In genomic region chr19:11169896-11170678, GRCh38 we compare ENCODE assay signal across 15 cellular contexts. TPM values are rescaled to one million over a fixed set of nuclear protein-coding genes. Genes with fewer than 3 reads are reported as not detected.
DNase-seq lines count a peak whose midpoint lies in the region; ATAC-seq and TF ChIP-seq lines count a peak whose summit lies in the region.
"Had no signal": no experiment of that assay in that cellular context is flagged by ENCODE, and none has a peak within 500 bp of the region (broad histone marks: within the 10 kb centered on the region; RNA-seq: fewer than 3 reads in every experiment).

No MANE protein-coding gene starts in this region.

- H2BK20ac ChIP-seq in IMR-90 (ENCODE audit: low read depth, low read length) = peak overlapping the region; percentile 51; the same call in 1 of the 2 replicates

- ATAC-seq in IMR-90 (ENCODE audit: low read depth) = no peak
- no peak for ATAC-seq in HG02852 (IDR thresholded peaks at IDR 0.05; ENCODE audit: unreplicated experiment)
- ATAC-seq in HG03139 (IDR thresholded peaks at IDR 0.05; ENCODE audit: unreplicated experiment) = no peak
- ATAC-seq: activated T-helper 17 cell treated with anti-CD3 and anti-CD28 coated beads, Interleukin-2, amount 50 U/mL, for 72 hours had no signal

- no peak overlapping the region for H3K4me3 Mint-ChIP-seq in chondrocyte (ENCODE audit: unreplicated experiment)
- H3K4me3 Mint-ChIP-seq in CD14-positive monocyte = no peak overlapping the region
- H3K4me3 Mint-ChIP-seq: activated T-helper 17 cell treated with anti-CD3 and anti-CD28 coated beads, Interleukin-2, amount 50 U/mL, for 72 hours had no signal

- H3K4me1 ChIP-seq in IMR-90 (ENCODE audit: control insufficient read depth, insufficient read depth, low read length) = peaks cover 9% of the 10 kb centered on the region
- H3K4me1 ChIP-seq in liver (ENCODE audit: control insufficient read depth in 4 of 4, insufficient read depth in 4 of 4, low read length in 3 of 4) = peaks cover 0 to 18% (median 13%) of the 10 kb centered on the region in 4 donors
- H3K4me1 ChIP-seq in subcutaneous abdominal adipose tissue (ENCODE audit: control insufficient read depth in 5 of 5, insufficient read depth in 5 of 5, low read length in 5 of 5) = peaks cover 12 to 39% (median 32%) of the 10 kb centered on the region in 5 donors
- H3K4me1 ChIP-seq: SJCRH30 had no signal

- H3K79me1 ChIP-seq in IMR-90 (ENCODE audit: low read depth in 1 of 2, low read length in 2 of 2) = peaks cover 22 to 66% of the 10 kb centered on the region in 2 experiments

- BruUV-seq in IMR-90 (replicated peaks; lab: Mats Ljungman, UMichigan) = no TSS peak

- CTCF ChIA-PET in IMR-90 (lab: Yijun Ruan, JAX) = no interaction called here

- no peak overlapping the region for H3K18ac ChIP-seq in IMR-90 (ENCODE audit: low read depth, low read length)

- H3K27me3 ChIP-seq in IMR-90 (ENCODE audit: control insufficient read depth, insufficient read depth, low read length) (no peaks in the 10 kb centered on the region), liver (ENCODE audit: control insufficient read depth in 4 of 4, insufficient read depth in 4 of 4, low read length in 3 of 4) (no peaks in the 10 kb centered on the region), subcutaneous abdominal adipose tissue (ENCODE audit: control insufficient read depth in 5 of 5, insufficient read depth in 4 of 5, low read length in 5 of 5) (no peaks in the 10 kb centered on the region)
- H3K27me3 ChIP-seq: SJCRH30 had no signal

- H3K36me3 ChIP-seq in IMR-90 (ENCODE audit: control insufficient read depth, insufficient read depth, low read length) (peaks cover 79% of the 10 kb centered on the region), liver (ENCODE audit: control insufficient read depth in 4 of 4, insufficient read depth in 3 of 4, low read depth in 1 of 4, low read length in 3 of 4) (peaks cover 9 to 33% (median 16%) of the 10 kb centered on the region in 4 donors), subcutaneous abdominal adipose tissue (ENCODE audit: control insufficient read depth in 5 of 5, insufficient read depth in 5 of 5, low read length in 5 of 5) (peaks cover 0 to 77% (median 69%) of the 10 kb centered on the region in 5 donors)

- dilution Hi-C loops in IMR-90 (cut with HindIII; ENCODE audit: low sequenced_read_pairs, unreplicated experiment) = no loop called here

- POLR2A ChIA-PET in IMR-90 (lab: Charles Lee; ENCODE audit: unreplicated experiment) = no interaction called here

- peak overlapping the region; percentile 37 for H3K14ac ChIP-seq in IMR-90 (replicated peaks; ENCODE audit: low read depth, low read length)

- H3K9ac ChIP-seq in IMR-90 (ENCODE audit: low read depth, low read length) (no peak overlapping the region), liver (ENCODE audit: low read depth in 1 of 2, low read length in 2 of 2) (no peak overlapping the region), subcutaneous abdominal adipose tissue (ENCODE audit: low read length in 5 of 5) (peak overlapping the region in 1 of 5 donors; percentile 20)

- H2BK5ac ChIP-seq in IMR-90 (ENCODE audit: low read depth, low read length, poor library complexity, severe bottlenecking) = peak overlapping the region; percentile 60

- peak overlapping the region; percentile 36 for H3K4ac ChIP-seq in IMR-90 (ENCODE audit: low read depth, low read length)

- peak overlapping the region; percentile 94 for H2AK5ac ChIP-seq in IMR-90 (ENCODE audit: low read depth, low read length)

- no peak for TF ChIP-seq CTCF in IMR-90 (conservative IDR thresholded peaks at IDR 0.05; ENCODE audit: low read depth, low read length)
- TF ChIP-seq CTCF in chondrocyte (IDR thresholded peaks at IDR 0.05) = no peak
- no peak for TF ChIP-seq CTCF in liver (IDR thresholded peaks at IDR 0.05; ENCODE audit: low read depth, low read length, missing input control)
- TF ChIP-seq CTCF in CD14-positive monocyte (IDR thresholded peaks at IDR 0.05) = no peak

- H3K23ac ChIP-seq in IMR-90 (ENCODE audit: low read depth, low read length) = no peak overlapping the region; the same call in 1 of the 2 replicates

- no peaks in the 10 kb centered on the region; the same call in none of the 2 replicates for H4K20me1 ChIP-seq in IMR-90 (ENCODE audit: insufficient read depth, low read length)

- DNase-seq in IMR-90 = peak; percentile 29
- DNase-seq in chondrocyte (ENCODE audit: low spot score) = no peak
- no peak for DNase-seq in Kasumi-1 (lab: John Stamatoyannopoulos, UW)
- DNase-seq in CD14-positive monocyte (ENCODE audit: low spot score) = no peak
- DNase-seq: mesendoderm; NCI-H1092; NCI-H2107; NCI-H69; SJCRH30; stimulated activated CD4-positive, alpha-beta T cell treated with anti-CD3 and anti-CD28 coated beads, Interleukin-1b, Interleukin-23, amount 100 ng/mL, for 48 hours had no signal

- peak overlapping the region; percentile 5; the same call in 1 of the 3 replicates for H2BK15ac ChIP-seq in IMR-90 (ENCODE audit: low read depth, low read length)

- H3K9me3 ChIP-seq in IMR-90 (ENCODE audit: control insufficient read depth, insufficient read depth, low read length) (no peaks in the 10 kb centered on the region), liver (ENCODE audit: control insufficient read depth in 4 of 4, low read length in 3 of 4) (no peaks in the 10 kb centered on the region), subcutaneous abdominal adipose tissue (ENCODE audit: control insufficient read depth in 5 of 5, low read length in 5 of 5) (no peaks in the 10 kb centered on the region)
- H3K9me3 ChIP-seq: SJCRH30 had no signal

- H3K27me3 Mint-ChIP-seq in chondrocyte (ENCODE audit: low read depth) (no peaks in the 10 kb centered on the region), CD14-positive monocyte (ENCODE audit: low read depth in 3 of 3) (peaks cover 0 to 3% (median 0%) of the 10 kb centered on the region in 3 donors)
- H3K27me3 Mint-ChIP-seq: activated T-helper 17 cell treated with anti-CD3 and anti-CD28 coated beads, Interleukin-2, amount 50 U/mL, for 72 hours had no signal

- peak overlapping the region; percentile 45 for H3K27ac Mint-ChIP-seq in chondrocyte (ENCODE audit: unreplicated experiment)
- peak overlapping the region in 1 of 7 donors; percentile 59 for H3K27ac Mint-ChIP-seq in CD14-positive monocyte
- H3K27ac Mint-ChIP-seq: activated T-helper 17 cell treated with anti-CD3 and anti-CD28 coated beads, Interleukin-2, amount 50 U/mL, for 72 hours had no signal

- H3K4me3 ChIP-seq in IMR-90 (ENCODE audit: insufficient read depth, low read depth, low read length) (no peak overlapping the region), liver (ENCODE audit: low read depth in 1 of 3, low read length in 3 of 3) (no peak overlapping the region), subcutaneous abdominal adipose tissue (ENCODE audit: low read depth in 1 of 5, low read length in 5 of 5) (no peak overlapping the region)
- H3K4me3 ChIP-seq: SJCRH30 had no signal

- H3K4me2 ChIP-seq in IMR-90 (ENCODE audit: low read depth, low read length) = no peak overlapping the region

- TF ChIP-seq RAD21 in IMR-90 (IDR thresholded peaks at IDR 0.05; ENCODE audit: low read length) = no peak
- no peak for TF ChIP-seq RAD21 in liver (IDR thresholded peaks at IDR 0.05)

- peak overlapping the region; percentile 42; the same call in 1 of the 2 replicates for H3K27ac ChIP-seq in IMR-90 (ENCODE audit: insufficient read depth, low read length)
- H3K27ac ChIP-seq in liver (ENCODE audit: low read depth in 1 of 2, low read length in 2 of 2) = peak overlapping the region; percentile 65 to 73
- peak overlapping the region; percentile 41 for H3K27ac ChIP-seq in subcutaneous abdominal adipose tissue (ENCODE audit: low read depth, low read length)

- 82% methylated on average over 13 of the region's 31 CpGs; no CpG with 5 or more reads in 1 of the 2 experiments for WGBS in IMR-90 (ENCODE audit: extremely low coverage in 2 of 2, insufficient read length in 1 of 2), 2 experiments
- 83% methylated on average over 31 of the region's 31 CpGs for WGBS in liver

- in situ Hi-C loops in IMR-90 (cut with MboI; ENCODE audit: low sequenced_read_pairs) = no loop called here

- H3K4me1 Mint-ChIP-seq in chondrocyte (ENCODE audit: low read depth) = peaks cover 23% of the 10 kb centered on the region
- H3K4me1 Mint-ChIP-seq in CD14-positive monocyte = no peaks in the 10 kb centered on the region
- H3K4me1 Mint-ChIP-seq: activated T-helper 17 cell treated with anti-CD3 and anti-CD28 coated beads, Interleukin-2, amount 50 U/mL, for 72 hours had no signal

- no peak overlapping the region for H3K56ac ChIP-seq in IMR-90 (ENCODE audit: extremely low read depth, insufficient read depth, low read length)

- no peak for TF ChIP-seq POLR2A in IMR-90 (IDR thresholded peaks at IDR 0.05; ENCODE audit: low read depth, low read length)

- no peak overlapping the region for H2AK9ac ChIP-seq in IMR-90 (replicated peaks; ENCODE audit: low read depth, low read length, poor library complexity)

- intact Hi-C loops in IMR-90 (cut with micrococcal nuclease) = loop anchor here (2.0 kb wide), 1 partner anchor 31 kb away; no protein-coding TSS in a partner anchor
- intact Hi-C loops in CD14-positive monocyte (cut with micrococcal nuclease) = no loop called here

- H3K36me3 Mint-ChIP-seq in chondrocyte (ENCODE audit: low read depth) (peaks cover 49% of the 10 kb centered on the region), CD14-positive monocyte (peaks cover 0 to 7% of the 10 kb centered on the region in 2 donors)

- H2BK120ac ChIP-seq in IMR-90 (ENCODE audit: low read depth, low read length) = peak overlapping the region; percentile 42

- H3K9me3 Mint-ChIP-seq in chondrocyte (ENCODE audit: low read depth) = no peaks in the 10 kb centered on the region
- peaks cover 0 to 3% (median 0%) of the 10 kb centered on the region in 7 donors for H3K9me3 Mint-ChIP-seq in CD14-positive monocyte
- H3K9me3 Mint-ChIP-seq: activated T-helper 17 cell treated with anti-CD3 and anti-CD28 coated beads, Interleukin-2, amount 50 U/mL, for 72 hours had no signal

- H4K5ac ChIP-seq in IMR-90 (ENCODE audit: low read depth, low read length) = no peak overlapping the region

- no peak overlapping the region for H2AFZ ChIP-seq in IMR-90 (replicated peaks; ENCODE audit: low read length, poor library complexity)

- peak overlapping the region; percentile 34 to 42; a peak in 3 of 4 replicates for H4K8ac ChIP-seq in IMR-90 (ENCODE audit: low read depth in 2 of 2, low read length in 2 of 2)

- H4K91ac ChIP-seq in IMR-90 (ENCODE audit: insufficient read depth, low read depth, low read length) = peak overlapping the region; percentile 17; the same call in 1 of the 2 replicates

- peaks cover 14% of the 10 kb centered on the region for H3K9me1 ChIP-seq in IMR-90 (ENCODE audit: insufficient read depth, low read length)

RNA-seq across cellular contexts. Expression of gene SPC24, which starts 14.5 kb away (rescaled TPM):
- total RNA-seq in IMR-90 (2012; rRNA removed) (68.3 and 97.5 TPM in 2 replicates), chondrocyte (8.3 to 22.9 TPM (median 8.4 TPM) in 3 replicates), liver (10 to 100 TPM in 1 of 2 donors, under 1 TPM in 1; 0.42 to 72.5 TPM)
- polyA plus RNA-seq in IMR-90 (2012; rRNA removed) (11.7 and 12.2 TPM in 2 replicates), liver (1 to 10 TPM; 1.2 to 1.4 TPM), CD14-positive monocyte (under 1 TPM in 1 of 2 donors, not detected in 1; 0.27 TPM)
- 12.4 and 24.6 TPM in 2 replicates for polyA plus RNA-seq in IMR-90 (2012; cell fraction: cytosol; rRNA removed)
- polyA plus RNA-seq in IMR-90 (2012; cell fraction: nucleus; rRNA removed; ENCODE audit: low replicate concordance) = 10.7 and 11.4 TPM in 2 replicates

RNA-seq across cellular contexts. Expression of gene KANK2, which starts 27.3 kb away (rescaled TPM):
- total RNA-seq in IMR-90 (2012; rRNA removed) (104 and 126 TPM in 2 replicates), chondrocyte (238 to 345 TPM (median 243 TPM) in 3 replicates), liver (10 to 100 TPM; 51.0 to 67.8 TPM)
- polyA plus RNA-seq in IMR-90 (2012; rRNA removed) (156 and 176 TPM in 2 replicates), liver (10 to 100 TPM; 15.0 to 30.3 TPM), CD14-positive monocyte (under 1 TPM; 0.40 to 0.64 TPM)
- polyA plus RNA-seq in IMR-90 (2012; cell fraction: cytosol; rRNA removed) = 95.0 and 131 TPM in 2 replicates
- 95.7 and 185 TPM in 2 replicates for polyA plus RNA-seq in IMR-90 (2012; cell fraction: nucleus; rRNA removed; ENCODE audit: low replicate concordance)
